ENCODE assay signal across 11 cellular contexts in genomic region chr1:161096514-161096913, GRCh38. TPM values are rescaled to one million over a fixed set of nuclear protein-coding genes. Genes with fewer than 3 reads are reported as not detected.
DNase-seq lines count a peak whose midpoint lies in the region; ATAC-seq and TF ChIP-seq lines count a peak whose summit lies in the region.
"Had no signal": no experiment of that assay in that cellular context is flagged by ENCODE, and none has a peak within 500 bp of the region (broad histone marks: within the 10 kb centered on the region; RNA-seq: fewer than 3 reads in every experiment).

No MANE protein-coding gene starts in this region.

- no peaks in the 10 kb centered on the region for H3K27me3 ChIP-seq in left lung

- H3K36me3 ChIP-seq in left lung, result peaks cover 0 to 24% of the 10 kb centered on the region in 2 donors

- peaks cover 14 to 32% of the 10 kb centered on the region in 2 donors for H3K4me1 ChIP-seq in left lung

- H3K9me3 Mint-ChIP-seq in chondrocyte (ENCODE audit: low read depth), result no peaks in the 10 kb centered on the region

- peaks cover 2% of the 10 kb centered on the region for H3K36me3 Mint-ChIP-seq in chondrocyte (ENCODE audit: low read depth)

- peak overlapping the region; percentile 19 to 51 for H3K27ac ChIP-seq in left lung

- H3K27ac Mint-ChIP-seq in chondrocyte (ENCODE audit: unreplicated experiment), result no peak overlapping the region

- H3K9me3 ChIP-seq in left lung, result no peaks in the 10 kb centered on the region

- H3K4me3 ChIP-seq in left lung, result no peak overlapping the region
- H3K4me3 ChIP-seq: lung had no signal

- DNase-seq in AG08395 (ENCODE audit: low spot score) (peak; percentile 68), chondrocyte (ENCODE audit: low spot score) (peak; percentile 24), left lung (no peak), NCI-H2227 treated with DMSO at 0.1 percent for 48 hours (lab: John Stamatoyannopoulos, UW) (no peak), cerebellar nuclear complex (lab: John Stamatoyannopoulos, UW) (no peak)
- DNase-seq: activated T-cell treated with anti-CD3 and anti-CD28 coated beads for 4 hours; effector CD8-positive, alpha-beta T cell had no signal

- peaks cover 17% of the 10 kb centered on the region for H3K4me1 Mint-ChIP-seq in chondrocyte (ENCODE audit: low read depth)

- ATAC-seq in GM19395 (IDR thresholded peaks at IDR 0.05; ENCODE audit: unreplicated experiment) (peak; percentile 4), left lung (no peak), GM18868 (IDR thresholded peaks at IDR 0.05; ENCODE audit: unreplicated experiment) (no peak), HG02642 (IDR thresholded peaks at IDR 0.05; ENCODE audit: poor library complexity, unreplicated experiment) (no peak)

- H3K4me3 Mint-ChIP-seq in chondrocyte (ENCODE audit: unreplicated experiment), result no peak overlapping the region

- intact Hi-C loops in left lung (cut with DNase I), result loop anchor here in 1 of 2 donors (5.0 kb wide), 1 partner anchor 99 kb away; no protein-coding TSS in a partner anchor

- no peak for TF ChIP-seq CTCF in chondrocyte (IDR thresholded peaks at IDR 0.05)
- no peak for TF ChIP-seq CTCF in left lung (IDR thresholded peaks at IDR 0.05)

- peaks cover 3% of the 10 kb centered on the region for H3K27me3 Mint-ChIP-seq in chondrocyte (ENCODE audit: low read depth)

RNA-seq across cellular contexts. Expression of gene KLHDC9, which starts 1.6 kb away (rescaled TPM):
- 1.1 to 4.4 TPM (median 1.6 TPM) in 3 replicates for total RNA-seq in chondrocyte
- 10 to 100 TPM in 1 of 2 donors, 1 to 10 TPM in 1; 4.5 to 10.3 TPM for total RNA-seq in left lung

RNA-seq across cellular contexts. Expression of gene NECTIN4, which starts 7.2 kb away (rescaled TPM):
- total RNA-seq in chondrocyte (0.12 to 0.26 TPM (median 0.12 TPM) in 3 replicates), left lung (1 to 10 TPM; 5.6 to 9.6 TPM)

RNA-seq across cellular contexts. Expression of gene PFDN2, which starts 21.3 kb away (rescaled TPM):
- total RNA-seq in chondrocyte, result 53.7 to 58.7 TPM (median 57.9 TPM) in 3 replicates
- 10 to 100 TPM; 42.5 to 47.9 TPM for total RNA-seq in left lung

RNA-seq across cellular contexts. Expression of gene NIT1, which starts 21.4 kb away (rescaled TPM):
- total RNA-seq in chondrocyte (25.3 to 33.1 TPM (median 27.6 TPM) in 3 replicates), left lung (10 to 100 TPM; 38.7 to 40.2 TPM)

RNA-seq across cellular contexts. Expression of gene ARHGAP30, which starts 26.8 kb away (rescaled TPM):
- total RNA-seq in chondrocyte (not detected in 3 replicates), left lung (10 to 100 TPM; 18.8 to 57.7 TPM)

Comparison
In these comparisons a context has a peak if more than half of its experiments do, and no peak if none do; other contexts are left out.
1. DNase-seq: peak in AG08395 (single experiment) and chondrocyte (single experiment); none in left lung (0 of 2), NCI-H2227 treated with DMSO at 0.1 percent for 48 hours (single experiment) and cerebellar nuclear complex (0 of 2).